ENCODE assay signal across 10 cellular contexts in genomic region chr10:5810235-5810634, GRCh38. TPM values are rescaled to one million over a fixed set of nuclear protein-coding genes. Genes with fewer than 3 reads are reported as not detected.
A peak's percentile ranks its signal among the peaks of the same experiment; 100 is the strongest.
DNase-seq lines count a peak whose midpoint lies in the region; ATAC-seq and TF ChIP-seq lines count a peak whose summit lies in the region.
"Had no signal": no experiment of that assay in that cellular context is flagged by ENCODE, and none has a peak within 500 bp of the region (broad histone marks: within the 10 kb centered on the region; RNA-seq: fewer than 3 reads in every experiment).

No MANE protein-coding gene starts in this region.

- TF ChIP-seq CTCF in brain microvascular endothelial cell (IDR thresholded peaks at IDR 0.05; ENCODE audit: low read depth, low read length, missing control alignments), result no peak

- no peak for ATAC-seq in natural killer cell treated with Interleukin-12 subunit alpha and Interleukin-12 subunit beta and Interleukin-15 and Interleukin-18, amount 100 ng/mL, for 72 hours

- CTCF ChIA-PET in CD8-positive, alpha-beta memory T cell (lab: Charles Lee), result interaction anchor here (0.9 to 1.1 kb wide), 2 partner anchors 64 to 80 kb away, joined by 3 read pairs; partner anchors contain the start of genes ANKRD16 and FBH1

- H3K4me3 Mint-ChIP-seq in CD8-positive, alpha-beta memory T cell, result peak overlapping the region; percentile 62 to 97 (median 87)
- H3K4me3 Mint-ChIP-seq in natural killer cell treated with Interleukin-12 subunit alpha and Interleukin-12 subunit beta and Interleukin-15 and Interleukin-18, amount 100 ng/mL, for 72 hours, result peak overlapping the region; percentile 88

- in situ Hi-C loops in brain microvascular endothelial cell (cut with HindIII; ENCODE audit: low pct_ligation_motif_present, low sequenced_read_pairs), result no loop called here

- no peak overlapping the region for H3K27ac ChIP-seq in CD8-positive, alpha-beta memory T cell (ENCODE audit: low read depth, low read length)
- H3K27ac ChIP-seq in Karpas-422 (ENCODE audit: low read length) (peak overlapping the region; percentile 78), brain microvascular endothelial cell (no peak overlapping the region)

- peaks cover 70% of the 10 kb centered on the region for H3K4me1 ChIP-seq in CD8-positive, alpha-beta memory T cell (ENCODE audit: insufficient read depth, low read length)
- peaks cover 65% of the 10 kb centered on the region for H3K4me1 ChIP-seq in Karpas-422 (ENCODE audit: low read length)

- no peaks in the 10 kb centered on the region for H3K9me3 ChIP-seq in CD8-positive, alpha-beta memory T cell (ENCODE audit: low read length)
- no peaks in the 10 kb centered on the region for H3K9me3 ChIP-seq in Karpas-422 (ENCODE audit: low read length)

- H3K36me3 Mint-ChIP-seq in CD8-positive, alpha-beta memory T cell, result peaks cover 0 to 26% (median 8%) of the 10 kb centered on the region in 3 donors
- H3K36me3 Mint-ChIP-seq in natural killer cell treated with Interleukin-12 subunit alpha and Interleukin-12 subunit beta and Interleukin-15 and Interleukin-18, amount 100 ng/mL, for 72 hours, result peaks cover 5% of the 10 kb centered on the region

- peaks cover 74 to 83% (median 82%) of the 10 kb centered on the region in 3 donors for H3K4me1 Mint-ChIP-seq in CD8-positive, alpha-beta memory T cell
- H3K4me1 Mint-ChIP-seq in natural killer cell treated with Interleukin-12 subunit alpha and Interleukin-12 subunit beta and Interleukin-15 and Interleukin-18, amount 100 ng/mL, for 72 hours (ENCODE audit: low read depth in 2 of 2), result peaks cover 41 to 50% of the 10 kb centered on the region in 2 donors

- peak overlapping the region; percentile 84 for H3K4me2 ChIP-seq in Karpas-422 (ENCODE audit: low read depth, low read length, poor library complexity, severe bottlenecking)

- peak overlapping the region; percentile 62 to 99 (median 90) for H3K27ac Mint-ChIP-seq in CD8-positive, alpha-beta memory T cell
- H3K27ac Mint-ChIP-seq in natural killer cell treated with Interleukin-12 subunit alpha and Interleukin-12 subunit beta and Interleukin-15 and Interleukin-18, amount 100 ng/mL, for 72 hours, result peak overlapping the region; percentile 32 to 70

- H2AFZ ChIP-seq in Karpas-422 (ENCODE audit: low read length), result no peak overlapping the region

- no peaks in the 10 kb centered on the region for H3K9me2 ChIP-seq in Karpas-422 (replicated peaks; ENCODE audit: insufficient read depth, low read length)

- POLR2A ChIA-PET in CD8-positive, alpha-beta memory T cell (lab: Charles Lee), result no interaction called here

- no peaks in the 10 kb centered on the region for H3K27me3 Mint-ChIP-seq in CD8-positive, alpha-beta memory T cell
- H3K27me3 Mint-ChIP-seq in natural killer cell treated with Interleukin-12 subunit alpha and Interleukin-12 subunit beta and Interleukin-15 and Interleukin-18, amount 100 ng/mL, for 72 hours, result no peaks in the 10 kb centered on the region

- H4K20me1 ChIP-seq in Karpas-422 (ENCODE audit: insufficient read depth, low read depth, low read length), result peaks cover 44% of the 10 kb centered on the region

- H3K4me3 ChIP-seq in CD8-positive, alpha-beta memory T cell (ENCODE audit: low read length), result no peak overlapping the region
- H3K4me3 ChIP-seq in Karpas-422 (ENCODE audit: low read length) (peak overlapping the region; percentile 86), brain microvascular endothelial cell (ENCODE audit: low read depth, low read length) (peak overlapping the region; percentile 6)

- H3K9me3 Mint-ChIP-seq in CD8-positive, alpha-beta memory T cell, result no peaks in the 10 kb centered on the region
- no peaks in the 10 kb centered on the region for H3K9me3 Mint-ChIP-seq in natural killer cell treated with Interleukin-12 subunit alpha and Interleukin-12 subunit beta and Interleukin-15 and Interleukin-18, amount 100 ng/mL, for 72 hours

- H3K79me2 ChIP-seq in Karpas-422 (ENCODE audit: low read length), result peaks cover 87% of the 10 kb centered on the region

- no peaks in the 10 kb centered on the region for H3K27me3 ChIP-seq in CD8-positive, alpha-beta memory T cell (ENCODE audit: insufficient read depth, low read length, poor library complexity, severe bottlenecking)
- H3K27me3 ChIP-seq in Karpas-422 (ENCODE audit: low read length) (no peaks in the 10 kb centered on the region), brain microvascular endothelial cell (replicated peaks) (no peaks in the 10 kb centered on the region)

- peak overlapping the region; percentile 99 for H3K9ac ChIP-seq in Karpas-422 (ENCODE audit: low read length)

- H3K36me3 ChIP-seq in CD8-positive, alpha-beta memory T cell (ENCODE audit: insufficient read depth, low read length), result peaks cover 4% of the 10 kb centered on the region
- peaks cover 33% of the 10 kb centered on the region for H3K36me3 ChIP-seq in Karpas-422 (ENCODE audit: insufficient read depth, low read length)
- peaks cover 4% of the 10 kb centered on the region for H3K36me3 ChIP-seq in brain microvascular endothelial cell (replicated peaks)

- DNase-seq in CD8-positive, alpha-beta memory T cell, result no peak
- DNase-seq in Karpas-422 (peak; percentile 62), brain microvascular endothelial cell (no peak), Kasumi-1 (lab: John Stamatoyannopoulos, UW) (no peak), NCI-H2196 treated with DMSO at 0.1 percent for 48 hours (lab: John Stamatoyannopoulos, UW; ENCODE audit: unreplicated experiment) (no peak), NCI-H1436 (lab: John Stamatoyannopoulos, UW) (no peak), NCI-H2227 (lab: John Stamatoyannopoulos, UW; ENCODE audit: unreplicated experiment) (no peak)
- DNase-seq in natural killer cell treated with Interleukin-12 subunit alpha and Interleukin-12 subunit beta and Interleukin-15 and Interleukin-18, amount 100 ng/mL, for 72 hours (ENCODE audit: low spot score), result no peak
- DNase-seq: aorta, NCI-H187 had no signal

RNA-seq across cellular contexts. Expression of gene GDI2, which starts 3.0 kb away (rescaled TPM):
- 100 to 1,000 TPM; 311 to 319 TPM for total RNA-seq in CD8-positive, alpha-beta memory T cell
- 171 TPM for polyA plus RNA-seq in CD8-positive, alpha-beta memory T cell
- 275 and 383 TPM in 2 replicates for total RNA-seq in Karpas-422 (2014; rRNA removed; shearing (Covaris generic); ENCODE audit: low replicate concordance)
- 100 to 1,000 TPM; 214 to 225 TPM for total RNA-seq in natural killer cell treated with Interleukin-12 subunit alpha and Interleukin-12 subunit beta and Interleukin-15 and Interleukin-18, amount 100 ng/mL, for 72 hours
